In genomic region chr22:42202669-42203068, GRCh38 we compare ENCODE assay signal across 10 cellular contexts.
A peak's percentile ranks its signal among the peaks of the same experiment; 100 is the strongest.
DNase-seq lines count a peak whose midpoint lies in the region; ATAC-seq and TF ChIP-seq lines count a peak whose summit lies in the region.
"Had no signal": no experiment of that assay in that cellular context is flagged by ENCODE, and none has a peak within 500 bp of the region (broad histone marks: within the 10 kb centered on the region; RNA-seq: fewer than 3 reads in every experiment).

No MANE protein-coding gene starts in this region.

- peaks cover 100% of the 10 kb centered on the region for H4K20me1 ChIP-seq in smooth muscle cell (ENCODE audit: low read depth)

- no peak overlapping the region for H3K27ac Mint-ChIP-seq in activated naive CD8-positive, alpha-beta T cell treated with anti-CD3 and anti-CD28 coated beads for 36 hours

- no peaks in the 10 kb centered on the region for H3F3A ChIP-seq in smooth muscle cell (ENCODE audit: low read depth)

- H3K4me1 Mint-ChIP-seq in activated naive CD8-positive, alpha-beta T cell treated with anti-CD3 and anti-CD28 coated beads for 36 hours, result peaks cover 44% of the 10 kb centered on the region

- intact Hi-C loops in gastrocnemius medialis (cut with DNase I; ENCODE audit: low total_unique reads), result no loop called here

- in situ Hi-C loops in gastrocnemius medialis (cut with MboI; ENCODE audit: low sequenced_read_pairs in 4 of 4), result no loop called here

- H3K9ac ChIP-seq in smooth muscle cell (ENCODE audit: low read depth), result no peak overlapping the region

- WGBS in smooth muscle cell (ENCODE audit: low lambda C conversion rate), result 76% methylated on average over 6 of the region's 6 CpGs

- H3K4me1 ChIP-seq in smooth muscle cell (ENCODE audit: low read depth), result peaks cover 3% of the 10 kb centered on the region
- H3K4me1 ChIP-seq in gastrocnemius medialis, result no peaks in the 10 kb centered on the region
- H3K4me1 ChIP-seq: body of pancreas had no signal

- H3K27me3 ChIP-seq in smooth muscle cell (ENCODE audit: low read depth) (no peaks in the 10 kb centered on the region), gastrocnemius medialis (no peaks in the 10 kb centered on the region)
- H3K27me3 ChIP-seq: body of pancreas, right atrium auricular region had no signal

- no peak for TF ChIP-seq CTCF in smooth muscle cell (IDR thresholded peaks at IDR 0.05; ENCODE audit: borderline replicate concordance, insufficient read depth, poor library complexity, severe bottlenecking)
- TF ChIP-seq CTCF in gastrocnemius medialis (IDR thresholded peaks at IDR 0.05 in 4 of 5, conservative IDR thresholded peaks at IDR 0.05 in 1 of 5), result no peak

- H3K9me3 ChIP-seq in smooth muscle cell (replicated peaks; ENCODE audit: low read depth), result no peaks in the 10 kb centered on the region
- no peaks in the 10 kb centered on the region for H3K9me3 ChIP-seq in gastrocnemius medialis
- H3K9me3 ChIP-seq: body of pancreas, right atrium auricular region had no signal

- H3K4me3 ChIP-seq in smooth muscle cell, result no peak overlapping the region
- H3K4me3 ChIP-seq in gastrocnemius medialis, result no peak overlapping the region
- H3K4me3 ChIP-seq: body of pancreas, right atrium auricular region had no signal

- H3K79me2 ChIP-seq in smooth muscle cell (ENCODE audit: low read depth), result peaks cover 78% of the 10 kb centered on the region

- peaks cover 31% of the 10 kb centered on the region for H3K36me3 Mint-ChIP-seq in activated naive CD8-positive, alpha-beta T cell treated with anti-CD3 and anti-CD28 coated beads for 36 hours

- H2AFZ ChIP-seq in smooth muscle cell (ENCODE audit: low read depth), result no peak overlapping the region

- peak overlapping the region; percentile 33 for H3K4me2 ChIP-seq in smooth muscle cell

- peak; percentile 84 to 85 for ATAC-seq in activated CD4-positive, CD25-positive, alpha-beta regulatory T cell treated with anti-CD3 and anti-CD28 coated beads, Interleukin-2, amount 50 U/mL, for 24 hours
- ATAC-seq in GM18498 (IDR thresholded peaks at IDR 0.05; ENCODE audit: unreplicated experiment), result no peak
- no peak for ATAC-seq in gastrocnemius medialis
- no peak for ATAC-seq in GM21367 (IDR thresholded peaks at IDR 0.05; ENCODE audit: unreplicated experiment)
- ATAC-seq: body of pancreas had no signal

- no peak for TF ChIP-seq POLR2A in gastrocnemius medialis (IDR thresholded peaks at IDR 0.05)

- no peak overlapping the region for H3K4me3 Mint-ChIP-seq in activated naive CD8-positive, alpha-beta T cell treated with anti-CD3 and anti-CD28 coated beads for 36 hours

- no peaks in the 10 kb centered on the region for H3K9me3 Mint-ChIP-seq in activated naive CD8-positive, alpha-beta T cell treated with anti-CD3 and anti-CD28 coated beads for 36 hours

- H3K36me3 ChIP-seq in smooth muscle cell (ENCODE audit: low read depth) (no peaks in the 10 kb centered on the region), gastrocnemius medialis (no peaks in the 10 kb centered on the region)
- H3K36me3 ChIP-seq: right atrium auricular region had no signal

- H3K27ac ChIP-seq in smooth muscle cell (ENCODE audit: low read depth) (peak overlapping the region; percentile 25), gastrocnemius medialis (no peak overlapping the region)
- H3K27ac ChIP-seq: body of pancreas, right atrium auricular region had no signal

- no peaks in the 10 kb centered on the region for H3K27me3 Mint-ChIP-seq in activated naive CD8-positive, alpha-beta T cell treated with anti-CD3 and anti-CD28 coated beads for 36 hours

- DNase-seq in CD1c-positive myeloid dendritic cell (ENCODE audit: extremely low spot score) (peak; percentile 38), smooth muscle cell (lab: John Stamatoyannopoulos, UW; ENCODE audit: unreplicated experiment) (no peak), NCI-H2081 treated with DMSO at 0.1 percent for 48 hours (lab: John Stamatoyannopoulos, UW) (no peak), gastrocnemius medialis (no peak)
- DNase-seq in activated naive CD8-positive, alpha-beta T cell treated with anti-CD3 and anti-CD28 coated beads for 36 hours, result peak; percentile 37
- DNase-seq: body of pancreas had no signal

Comparison
In these comparisons a context has a peak if more than half of its experiments do, and no peak if none do; other contexts are left out.
1. DNase-seq: peak in CD1c-positive myeloid dendritic cell (single experiment) and activated naive CD8-positive, alpha-beta T cell treated with anti-CD3 and anti-CD28 coated beads for 36 hours (single experiment); none in smooth muscle cell (single experiment), NCI-H2081 treated with DMSO at 0.1 percent for 48 hours (single experiment) and gastrocnemius medialis (0 of 2).
2. ATAC-seq: peak in activated CD4-positive, CD25-positive, alpha-beta regulatory T cell treated with anti-CD3 and anti-CD28 coated beads, Interleukin-2, amount 50 U/mL, for 24 hours (2 of 2); none in GM18498 (single experiment), gastrocnemius medialis (0 of 2) and GM21367 (single experiment).